ENCODE assay signal across 28 cellular contexts in the genomic region with DNA sequence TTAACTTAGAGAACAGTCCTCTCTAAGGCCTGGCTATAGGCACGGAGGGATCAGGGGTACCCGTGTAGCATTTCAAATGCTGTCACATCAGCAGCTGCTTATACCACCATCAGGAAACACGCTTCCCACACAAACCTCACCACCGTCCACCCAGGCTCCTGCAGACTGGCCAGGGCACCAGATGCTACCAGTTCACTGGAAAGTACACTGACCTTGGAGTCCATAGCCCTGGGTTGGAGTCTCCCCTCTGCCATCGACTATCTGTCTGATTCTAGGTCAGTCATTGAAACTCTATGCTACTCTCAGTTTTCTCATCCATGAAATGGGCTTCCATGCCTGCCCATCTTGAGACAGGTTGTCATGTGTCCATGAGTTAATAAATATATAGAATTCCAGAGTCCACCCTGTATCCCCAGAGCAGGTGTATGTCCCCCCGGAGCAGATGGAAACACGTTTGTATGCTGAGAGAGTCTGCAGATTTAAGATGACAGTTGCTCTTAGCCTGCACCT.
A peak's percentile ranks its signal among the peaks of the same experiment; 100 is the strongest.
DNase-seq lines count a peak whose midpoint lies in the region; ATAC-seq, FAIRE-seq and TF ChIP-seq lines count a peak whose summit lies in the region.
"Had no signal": no experiment of that assay in that cellular context is flagged by ENCODE, and none has a peak within 500 bp of the region (broad histone marks: within the 10 kb centered on the region; RNA-seq: fewer than 3 reads in every experiment).

No MANE protein-coding gene starts in this region.

- no peak for FAIRE-seq in D721Med (lab: Jason Lieb, UNC)
- FAIRE-seq: GM12878 had no signal

- H3K4me1 ChIP-seq in RWPE2 (ENCODE audit: insufficient read depth, poor library complexity, severe bottlenecking) (no peaks in the 10 kb centered on the region), gastroesophageal sphincter (peaks cover 0 to 43% (median 17%) of the 10 kb centered on the region in 3 donors), rectal smooth muscle tissue (ENCODE audit: control insufficient read depth, insufficient read depth, low read length) (peaks cover 18% of the 10 kb centered on the region)

- H3K36me3 ChIP-seq in RWPE2 (ENCODE audit: low read depth) (no peaks in the 10 kb centered on the region), gastroesophageal sphincter (no peaks in the 10 kb centered on the region), rectal smooth muscle tissue (ENCODE audit: control insufficient read depth, insufficient read depth, low read length) (no peaks in the 10 kb centered on the region)
- H3K36me3 ChIP-seq: HAP-1 had no signal

- no peak for TF ChIP-seq EP300 in gastroesophageal sphincter (IDR thresholded peaks at IDR 0.05)

- H3K9me3 ChIP-seq in RWPE2 (ENCODE audit: severe bottlenecking) = no peaks in the 10 kb centered on the region
- no peaks in the 10 kb centered on the region for H3K9me3 ChIP-seq in gastroesophageal sphincter

- intact Hi-C loops in posterior vena cava (cut with DNase I) = no loop called here

- DNase-seq in Ammon's horn (ENCODE audit: low spot score) (peak; percentile 45), RWPE2 (ENCODE audit: low spot score) (peak; percentile 59), NCI-H146 (lab: John Stamatoyannopoulos, UW) (no peak), D721Med (ENCODE audit: insufficient read length, low spot score) (no peak), superior temporal gyrus (ENCODE audit: extremely low spot score) (no peak), posterior vena cava (ENCODE audit: low spot score) (no peak)
- DNase-seq: C1 segment of cervical spinal cord; CD4-positive, alpha-beta memory T cell; COR-L47; DMS79; EL; GDM1; HFFc6; NCI-H1092; NCI-H1417 treated with DMSO at 0.1 percent for 48 hours; NCI-H187; NCI-H2081 treated with DMSO at 0.1 percent for 48 hours; NCI-H2171; NCI-H345; NCI-H524 treated with DMSO at 0.1 percent for 48 hours; NCI-H774; SIG-M5 had no signal

- H3K4me3 ChIP-seq in RWPE2 (ENCODE audit: severe bottlenecking) = no peak overlapping the region
- no peak overlapping the region for H3K4me3 ChIP-seq in gastroesophageal sphincter
- H3K4me3 ChIP-seq in rectal smooth muscle tissue (ENCODE audit: low read length) = no peak overlapping the region
- H3K4me3 ChIP-seq: GM12878, GM23338, HAP-1, SK-N-MC had no signal

- TF ChIP-seq CTCF in RWPE2 (IDR thresholded peaks at IDR 0.05; ENCODE audit: poor library complexity, severe bottlenecking) = no peak
- TF ChIP-seq CTCF in gastroesophageal sphincter (IDR thresholded peaks at IDR 0.05) = no peak
- no peak for TF ChIP-seq CTCF in D721Med (IDR thresholded peaks at IDR 0.05; ENCODE audit: insufficient read depth, missing control alignments)

- no peak for TF ChIP-seq POLR2A in gastroesophageal sphincter (IDR thresholded peaks at IDR 0.05)

- WGBS in gastroesophageal sphincter (ENCODE audit: low coverage in 1 of 2), 2 donors = 79 to 81% methylated on average over 4 to 7 of the region's 7 CpGs

- no peaks in the 10 kb centered on the region for H3K27me3 ChIP-seq in RWPE2 (ENCODE audit: insufficient read depth, poor library complexity, severe bottlenecking)
- no peaks in the 10 kb centered on the region for H3K27me3 ChIP-seq in gastroesophageal sphincter
- H3K27me3 ChIP-seq in rectal smooth muscle tissue (ENCODE audit: control insufficient read depth, insufficient read depth, low read length) = no peaks in the 10 kb centered on the region

- H3K27ac ChIP-seq in RWPE2 (ENCODE audit: poor library complexity, severe bottlenecking) (no peak overlapping the region), gastroesophageal sphincter (peak overlapping the region in 3 of 4 donors; percentile 69 to 82 (median 79)), rectal smooth muscle tissue (ENCODE audit: low read depth, low read length) (peak overlapping the region; percentile 80)

- ATAC-seq in RWPE2 (ENCODE audit: low read depth) = no peak; the same call in 2 of the 3 replicates
- ATAC-seq in gastroesophageal sphincter = no peak
- ATAC-seq: GM12878, GM23338 had no signal

- H3K9ac ChIP-seq in rectal smooth muscle tissue (ENCODE audit: low read length) = no peak overlapping the region

Comparison
In these comparisons a context has a peak if more than half of its experiments do, and no peak if none do; other contexts are left out.
1. DNase-seq: peak in Ammon's horn (single experiment) and RWPE2 (single experiment); none in NCI-H146 (single experiment), D721Med (single experiment), superior temporal gyrus (single experiment) and posterior vena cava (single experiment).